In genomic region chr11:35485656-35486318, GRCh38 we compare ENCODE assay signal across 8 cellular contexts. TPM values are rescaled to one million over a fixed set of nuclear protein-coding genes. Genes with fewer than 3 reads are reported as not detected.
A peak's percentile ranks its signal among the peaks of the same experiment; 100 is the strongest.
DNase-seq lines count a peak whose midpoint lies in the region; ATAC-seq and TF ChIP-seq lines count a peak whose summit lies in the region.

No MANE protein-coding gene starts in this region.

- H2AFZ ChIP-seq in OCI-LY7 (ENCODE audit: low read length) = no peak overlapping the region

- peaks cover 38 to 48% of the 10 kb centered on the region in 2 donors for H3K27me3 Mint-ChIP-seq in natural killer cell treated with Interleukin-12 subunit alpha and Interleukin-12 subunit beta and Interleukin-15 and Interleukin-18, amount 100 ng/mL, for 72 hours
- H3K27me3 Mint-ChIP-seq in stimulated activated naive B cell treated with anti-CD40 and anti-IgM and Interleukin-4, amounts not matched to agents 10 μg/mL and 1 μg/mL and 100 μg/mL, for 72 hours = peaks cover 43 to 47% of the 10 kb centered on the region in 2 donors

- intact Hi-C loops in OCI-LY7 (cut with micrococcal nuclease; ENCODE audit: unreplicated experiment) (no loop called here), esophagus squamous epithelium (cut with DNase I) (no loop called here)

- no peak overlapping the region for H3K4me3 Mint-ChIP-seq in natural killer cell treated with Interleukin-12 subunit alpha and Interleukin-12 subunit beta and Interleukin-15 and Interleukin-18, amount 100 ng/mL, for 72 hours
- H3K4me3 Mint-ChIP-seq in stimulated activated naive B cell treated with anti-CD40 and anti-IgM and Interleukin-4, amounts not matched to agents 10 μg/mL and 1 μg/mL and 100 μg/mL, for 72 hours = no peak overlapping the region

- WGBS in esophagus squamous epithelium, 2 donors = 25 to 30% methylated on average over 7 to 9 of the region's 12 CpGs

- H3K4me2 ChIP-seq in OCI-LY7 (ENCODE audit: low read length) = no peak overlapping the region

- H3K4me1 Mint-ChIP-seq in natural killer cell treated with Interleukin-12 subunit alpha and Interleukin-12 subunit beta and Interleukin-15 and Interleukin-18, amount 100 ng/mL, for 72 hours (ENCODE audit: low read depth in 2 of 2) = no peaks in the 10 kb centered on the region
- no peaks in the 10 kb centered on the region for H3K4me1 Mint-ChIP-seq in stimulated activated naive B cell treated with anti-CD40 and anti-IgM and Interleukin-4, amounts not matched to agents 10 μg/mL and 1 μg/mL and 100 μg/mL, for 72 hours

- no peak for TF ChIP-seq POLR2A in esophagus squamous epithelium (IDR thresholded peaks at IDR 0.05)

- POLR2A ChIA-PET in OCI-LY7 (lab: Charles Lee) = no interaction called here

- peaks cover 7% of the 10 kb centered on the region for H3K9me3 Mint-ChIP-seq in natural killer cell treated with Interleukin-12 subunit alpha and Interleukin-12 subunit beta and Interleukin-15 and Interleukin-18, amount 100 ng/mL, for 72 hours
- peaks cover 14 to 19% of the 10 kb centered on the region in 2 donors for H3K9me3 Mint-ChIP-seq in stimulated activated naive B cell treated with anti-CD40 and anti-IgM and Interleukin-4, amounts not matched to agents 10 μg/mL and 1 μg/mL and 100 μg/mL, for 72 hours

- DNase-seq in DMS 273 (lab: John Stamatoyannopoulos, UW; ENCODE audit: unreplicated experiment) = peak; percentile 91
- DNase-seq in HuH-7.5 (ENCODE audit: low spot score) = peak; percentile 11
- peak; percentile 67 for DNase-seq in OCI-LY7 (ENCODE audit: low spot score)
- DNase-seq in activated T-cell treated with anti-CD3 and anti-CD28 coated beads for 4 hours = peak; percentile 73
- no peak for DNase-seq in esophagus squamous epithelium (lab: John Stamatoyannopoulos, UW)
- peak; percentile 75 for DNase-seq in natural killer cell treated with Interleukin-12 subunit alpha and Interleukin-12 subunit beta and Interleukin-15 and Interleukin-18, amount 100 ng/mL, for 72 hours (ENCODE audit: low spot score)
- peak; percentile 55 for DNase-seq in stimulated activated naive B cell treated with anti-CD40 and anti-IgM and Interleukin-4, amounts not matched to agents 10 μg/mL and 1 μg/mL and 100 μg/mL, for 72 hours

- no TSS peak for BruUV-seq in OCI-LY7 (replicated peaks; lab: Mats Ljungman, UMichigan)

- H3K27ac ChIP-seq in OCI-LY7 (ENCODE audit: low read depth, low read length, poor library complexity, severe bottlenecking) (no peak overlapping the region), esophagus squamous epithelium (no peak overlapping the region)

- H3K4me1 ChIP-seq in OCI-LY7 (ENCODE audit: insufficient read depth, low read length, poor library complexity, severe bottlenecking) (no peaks in the 10 kb centered on the region), esophagus squamous epithelium (no peaks in the 10 kb centered on the region)

- H3K27me3 ChIP-seq in esophagus squamous epithelium = peaks cover 0 to 29% (median 0%) of the 10 kb centered on the region in 4 donors

- H3K9me2 ChIP-seq in OCI-LY7 (ENCODE audit: insufficient read depth, low read length) = no peaks in the 10 kb centered on the region

- no peaks in the 10 kb centered on the region for H3K36me3 Mint-ChIP-seq in natural killer cell treated with Interleukin-12 subunit alpha and Interleukin-12 subunit beta and Interleukin-15 and Interleukin-18, amount 100 ng/mL, for 72 hours
- H3K36me3 Mint-ChIP-seq in stimulated activated naive B cell treated with anti-CD40 and anti-IgM and Interleukin-4, amounts not matched to agents 10 μg/mL and 1 μg/mL and 100 μg/mL, for 72 hours = no peaks in the 10 kb centered on the region

- H3K4me3 ChIP-seq in OCI-LY7 (ENCODE audit: low read depth, low read length, poor library complexity, severe bottlenecking) = no peak overlapping the region
- H3K4me3 ChIP-seq in esophagus squamous epithelium = no peak overlapping the region

- no peaks in the 10 kb centered on the region for H4K20me1 ChIP-seq in OCI-LY7 (ENCODE audit: insufficient read depth, low read length)

- H3K36me3 ChIP-seq in OCI-LY7 (ENCODE audit: insufficient read depth, low read length) (no peaks in the 10 kb centered on the region), esophagus squamous epithelium (no peaks in the 10 kb centered on the region)

- CTCF ChIA-PET in OCI-LY7 (lab: Charles Lee; ENCODE audit: unreplicated experiment) = no interaction called here

- no peaks in the 10 kb centered on the region for H3K9me3 ChIP-seq in OCI-LY7 (ENCODE audit: low read length)
- peaks cover 0 to 9% (median 3%) of the 10 kb centered on the region in 3 donors for H3K9me3 ChIP-seq in esophagus squamous epithelium

- H3K79me2 ChIP-seq in OCI-LY7 (ENCODE audit: insufficient read depth, low read depth, low read length) = no peaks in the 10 kb centered on the region

- H3K27ac Mint-ChIP-seq in natural killer cell treated with Interleukin-12 subunit alpha and Interleukin-12 subunit beta and Interleukin-15 and Interleukin-18, amount 100 ng/mL, for 72 hours = no peak overlapping the region
- H3K27ac Mint-ChIP-seq in stimulated activated naive B cell treated with anti-CD40 and anti-IgM and Interleukin-4, amounts not matched to agents 10 μg/mL and 1 μg/mL and 100 μg/mL, for 72 hours = no peak overlapping the region

- ATAC-seq in GM21423 (IDR thresholded peaks at IDR 0.05; ENCODE audit: unreplicated experiment) = peak; percentile 85
- ATAC-seq in natural killer cell treated with Interleukin-12 subunit alpha and Interleukin-12 subunit beta and Interleukin-15 and Interleukin-18, amount 100 ng/mL, for 72 hours = peak; percentile 77 to 80
- peak; percentile 95 to 98 for ATAC-seq in stimulated activated naive B cell treated with anti-CD40 and anti-IgM and Interleukin-4, amounts not matched to agents 10 μg/mL and 1 μg/mL and 100 μg/mL, for 72 hours (replicated peaks)

- TF ChIP-seq CTCF in OCI-LY7 (conservative IDR thresholded peaks at IDR 0.05; ENCODE audit: low read length) = peak; percentile 88
- peak; percentile 54 to 91 (median 80) for TF ChIP-seq CTCF in esophagus squamous epithelium (IDR thresholded peaks at IDR 0.05)

RNA-seq across cellular contexts. Expression of gene PAMR1, which starts 39.6 kb away (rescaled TPM):
- not detected in 2 replicates for total RNA-seq in OCI-LY7 (2014; rRNA removed; shearing (Covaris generic))
- not detected in 2 replicates for total RNA-seq in OCI-LY7 (2022)
- 1 to 10 TPM in 3 of 4 donors, under 1 TPM in 1; 0.34 to 9.2 (median 3.8) TPM for total RNA-seq in esophagus squamous epithelium
- not detected for total RNA-seq in natural killer cell treated with Interleukin-12 subunit alpha and Interleukin-12 subunit beta and Interleukin-15 and Interleukin-18, amount 100 ng/mL, for 72 hours
